In genomic region chr11:74367881-74368280, GRCh38 we compare ENCODE assay signal across 29 cellular contexts. TPM values are rescaled to one million over a fixed set of nuclear protein-coding genes. Genes with fewer than 3 reads are reported as not detected.
"Had no signal": no experiment of that assay in that cellular context is flagged by ENCODE, and none has a peak within 500 bp of the region (broad histone marks: within the 10 kb centered on the region; RNA-seq: fewer than 3 reads in every experiment).

No MANE protein-coding gene starts in this region.

- H3K4me3 ChIP-seq: ascending aorta, breast epithelium, cardiac muscle cell, colonic mucosa, esophagus squamous epithelium, gastroesophageal sphincter had no signal

- H3K4me1 ChIP-seq: ascending aorta, breast epithelium, colonic mucosa, esophagus squamous epithelium, gastroesophageal sphincter had no signal

- H3K36me3 ChIP-seq: cardiac muscle cell, colonic mucosa had no signal

- DNase-seq: activated CD4-positive, alpha-beta memory T cell treated with anti-CD3 and anti-CD28 coated beads, Interleukin-2, amount 10 ng/mL, durations not matched to agents 7 days and 5 days; activated CD4-positive, alpha-beta T cell treated with anti-CD3 and anti-CD28 coated beads for 36 hours; activated CD4-positive, alpha-beta T cell treated with anti-CD3 and anti-CD28 coated beads, Interleukin-2, amount 10 ng/mL, durations not matched to agents 7 days and 5 days; activated CD4-positive, alpha-beta T cell treated with anti-CD3 and anti-CD28 coated beads, Interleukin-2, amount 50 U/mL, for 4 hours; activated CD4-positive, CD25-positive, alpha-beta regulatory T cell; activated CD4-positive, CD25-positive, alpha-beta regulatory T cell treated with anti-CD3 and anti-CD28 coated beads, Interleukin-2, amount 50 U/mL, for 72 hours; activated CD8-positive, alpha-beta memory T cell treated with anti-CD3 and anti-CD28 coated beads, Interleukin-2, amount 50 U/mL, for 48 hours; activated gamma-delta T cell; activated naive CD4-positive, alpha-beta T cell; activated naive CD4-positive, alpha-beta T cell treated with anti-CD3 and anti-CD28 coated beads, Interleukin-2, amount 10 ng/mL, durations not matched to agents 7 days and 5 days; activated naive CD8-positive, alpha-beta T cell treated with anti-CD3 and anti-CD28 coated beads, Interleukin-2, amount 10 ng/mL, durations not matched to agents 7 days and 5 days; activated T-cell treated with anti-CD3 and anti-CD28 coated beads for 4 hours; activated T-cell treated with anti-CD3 and anti-CD28 coated beads, Interleukin-2, amount 50 U/mL, for 24 hours; activated T-cell treated with anti-CD3 and anti-CD28 coated beads, Interleukin-2, amount 50 U/mL, for 72 hours; central memory CD4-positive, alpha-beta T cell; cerebellar nuclear complex; colonic mucosa; effector CD8-positive, alpha-beta T cell; esophagus squamous epithelium; foreskin melanocyte; T-helper 1 cell; T-helper 17 cell; T1000 had no signal

- H3K9me3 ChIP-seq: ascending aorta, breast epithelium, colonic mucosa, esophagus squamous epithelium, gastroesophageal sphincter had no signal

- H3K27ac ChIP-seq: ascending aorta, breast epithelium, cardiac muscle cell, colonic mucosa, epithelial cell of prostate, esophagus squamous epithelium, gastroesophageal sphincter had no signal

- H3K27me3 ChIP-seq: ascending aorta, breast epithelium, cardiac muscle cell, colonic mucosa, esophagus squamous epithelium, gastroesophageal sphincter had no signal

- ATAC-seq: activated CD4-positive, alpha-beta T cell treated with anti-CD3 and anti-CD28 coated beads for 36 hours; activated naive CD4-positive, alpha-beta T cell treated with anti-CD3 and anti-CD28 coated beads, Interleukin-2, amount 50 U/mL, for 72 hours; activated T-cell treated with anti-CD3 and anti-CD28 coated beads, Interleukin-2, amount 50 U/mL, for 72 hours; gastroesophageal sphincter; T-helper 17 cell had no signal

RNA-seq across cellular contexts. Expression of gene P4HA3, which starts 56.4 kb away (rescaled TPM):
- total RNA-seq: activated CD4-positive, alpha-beta memory T cell treated with anti-CD3 and anti-CD28 coated beads, Interleukin-2, amount 10 ng/mL, durations not matched to agents 7 days and 5 days; activated CD4-positive, alpha-beta T cell treated with anti-CD3 and anti-CD28 coated beads for 36 hours; activated CD4-positive, alpha-beta T cell treated with anti-CD3 and anti-CD28 coated beads, Interleukin-2, amount 10 ng/mL, durations not matched to agents 7 days and 5 days; activated naive CD4-positive, alpha-beta T cell treated with anti-CD3 and anti-CD28 coated beads, Interleukin-2, amount 50 U/mL, for 72 hours; activated naive CD8-positive, alpha-beta T cell treated with anti-CD3 and anti-CD28 coated beads, Interleukin-2, amount 10 ng/mL, durations not matched to agents 7 days and 5 days; activated T-cell treated with anti-CD3 and anti-CD28 coated beads, Interleukin-2, amount 50 U/mL, for 72 hours; cardiac muscle cell; T-helper 17 cell had no signal
